In the genomic region with DNA sequence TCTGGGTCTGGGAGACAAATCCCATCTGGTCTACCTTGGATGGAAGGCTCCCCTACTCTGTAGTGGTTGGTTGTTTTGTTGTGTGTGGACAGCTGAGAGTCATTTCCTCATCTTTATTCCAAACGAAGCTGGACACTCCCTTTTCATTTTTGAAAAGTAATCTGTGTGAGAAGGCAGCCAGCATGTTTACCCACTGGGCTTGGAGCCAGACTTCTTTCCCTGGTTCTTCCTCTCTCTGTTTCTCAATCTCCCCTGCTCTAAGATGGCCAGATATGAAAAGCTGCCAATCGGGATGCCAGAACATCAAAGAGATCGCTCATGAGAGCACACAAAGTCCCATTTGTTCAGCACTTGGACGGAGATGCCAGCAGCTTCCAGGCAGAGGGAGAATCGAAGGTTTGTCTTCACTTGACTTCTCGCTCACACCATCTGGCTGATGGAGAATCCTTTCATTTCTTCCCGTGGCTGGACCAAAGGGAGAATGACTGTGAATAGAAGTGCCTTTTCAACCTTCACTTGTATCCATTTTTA, we compare ENCODE assay signal across 1 cellular context.
TF ChIP-seq lines count a peak whose summit lies in the region.

No MANE protein-coding gene starts in this region.

TF ChIP-seq in HepG2, 621 proteins besides CTCF, POLR2A, EP300 and RAD21 (continued from another document and continues in another):
- TF ChIP-seq, protein P1, sequence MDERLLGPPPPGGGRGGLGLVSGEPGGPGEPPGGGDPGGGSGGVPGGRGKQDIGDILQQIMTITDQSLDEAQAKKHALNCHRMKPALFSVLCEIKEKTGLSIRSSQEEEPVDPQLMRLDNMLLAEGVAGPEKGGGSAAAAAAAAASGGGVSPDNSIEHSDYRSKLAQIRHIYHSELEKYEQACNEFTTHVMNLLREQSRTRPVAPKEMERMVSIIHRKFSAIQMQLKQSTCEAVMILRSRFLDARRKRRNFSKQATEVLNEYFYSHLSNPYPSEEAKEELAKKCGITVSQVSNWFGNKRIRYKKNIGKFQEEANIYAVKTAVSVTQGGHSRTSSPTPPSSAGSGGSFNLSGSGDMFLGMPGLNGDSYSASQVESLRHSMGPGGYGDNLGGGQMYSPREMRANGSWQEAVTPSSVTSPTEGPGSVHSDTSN (CRISPR knock-in tag; IDR thresholded peaks at IDR 0.05): peak; percentile 71
- TF ChIP-seq HNRNPK (IDR thresholded peaks at IDR 0.05; ENCODE audit: low read depth, low read length, poor library complexity, severe bottlenecking): no peak
- TF ChIP-seq, protein P2, sequence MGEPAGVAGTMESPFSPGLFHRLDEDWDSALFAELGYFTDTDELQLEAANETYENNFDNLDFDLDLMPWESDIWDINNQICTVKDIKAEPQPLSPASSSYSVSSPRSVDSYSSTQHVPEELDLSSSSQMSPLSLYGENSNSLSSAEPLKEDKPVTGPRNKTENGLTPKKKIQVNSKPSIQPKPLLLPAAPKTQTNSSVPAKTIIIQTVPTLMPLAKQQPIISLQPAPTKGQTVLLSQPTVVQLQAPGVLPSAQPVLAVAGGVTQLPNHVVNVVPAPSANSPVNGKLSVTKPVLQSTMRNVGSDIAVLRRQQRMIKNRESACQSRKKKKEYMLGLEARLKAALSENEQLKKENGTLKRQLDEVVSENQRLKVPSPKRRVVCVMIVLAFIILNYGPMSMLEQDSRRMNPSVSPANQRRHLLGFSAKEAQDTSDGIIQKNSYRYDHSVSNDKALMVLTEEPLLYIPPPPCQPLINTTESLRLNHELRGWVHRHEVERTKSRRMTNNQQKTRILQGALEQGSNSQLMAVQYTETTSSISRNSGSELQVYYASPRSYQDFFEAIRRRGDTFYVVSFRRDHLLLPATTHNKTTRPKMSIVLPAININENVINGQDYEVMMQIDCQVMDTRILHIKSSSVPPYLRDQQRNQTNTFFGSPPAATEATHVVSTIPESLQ (CRISPR knock-in tag; conservative IDR thresholded peaks at IDR 0.05): no peak
- TF ChIP-seq NFYC (CRISPR knock-in tag; IDR thresholded peaks at IDR 0.05): peak; percentile 58
- TF ChIP-seq, protein P3, sequence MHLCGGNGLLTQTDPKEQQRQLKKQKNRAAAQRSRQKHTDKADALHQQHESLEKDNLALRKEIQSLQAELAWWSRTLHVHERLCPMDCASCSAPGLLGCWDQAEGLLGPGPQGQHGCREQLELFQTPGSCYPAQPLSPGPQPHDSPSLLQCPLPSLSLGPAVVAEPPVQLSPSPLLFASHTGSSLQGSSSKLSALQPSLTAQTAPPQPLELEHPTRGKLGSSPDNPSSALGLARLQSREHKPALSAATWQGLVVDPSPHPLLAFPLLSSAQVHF (CRISPR knock-in tag; IDR thresholded peaks at IDR 0.05): no peak
- TF ChIP-seq SRSF9 (IDR thresholded peaks at IDR 0.05; ENCODE audit: borderline replicate concordance, insufficient read depth, low read depth, low read length, poor library complexity, severe bottlenecking): no peak
- no peak for TF ChIP-seq HNRNPL (IDR thresholded peaks at IDR 0.05; ENCODE audit: low read depth, low read length)
- no peak for TF ChIP-seq ARHGAP35 (CRISPR knock-in tag; IDR thresholded peaks at IDR 0.05; ENCODE audit: borderline replicate concordance)
- peak; percentile 85 for TF ChIP-seq ZBTB20 (CRISPR knock-in tag; IDR thresholded peaks at IDR 0.05; ENCODE audit: borderline replicate concordance, low read depth)
- TF ChIP-seq ZNF207 (IDR thresholded peaks at IDR 0.05; ENCODE audit: borderline replicate concordance): no peak
- TF ChIP-seq TRIM24 (CRISPR knock-in tag; IDR thresholded peaks at IDR 0.05): peak; percentile 79
- peak; percentile 79; the same call in 1 of the 2 replicates for TF ChIP-seq ZNF747 (CRISPR knock-in tag; IDR thresholded peaks at IDR 0.05; ENCODE audit: borderline replicate concordance)
- TF ChIP-seq SMC3 (IDR thresholded peaks at IDR 0.05; ENCODE audit: low read length): peak; percentile 44
- TF ChIP-seq ZEB1 (IDR thresholded peaks at IDR 0.05; ENCODE audit: insufficient replicate concordance, low read depth): peak; percentile 77
- TF ChIP-seq KLF15 (CRISPR knock-in tag; IDR thresholded peaks at IDR 0.05; ENCODE audit: borderline replicate concordance): no peak
- TF ChIP-seq, protein P4, sequence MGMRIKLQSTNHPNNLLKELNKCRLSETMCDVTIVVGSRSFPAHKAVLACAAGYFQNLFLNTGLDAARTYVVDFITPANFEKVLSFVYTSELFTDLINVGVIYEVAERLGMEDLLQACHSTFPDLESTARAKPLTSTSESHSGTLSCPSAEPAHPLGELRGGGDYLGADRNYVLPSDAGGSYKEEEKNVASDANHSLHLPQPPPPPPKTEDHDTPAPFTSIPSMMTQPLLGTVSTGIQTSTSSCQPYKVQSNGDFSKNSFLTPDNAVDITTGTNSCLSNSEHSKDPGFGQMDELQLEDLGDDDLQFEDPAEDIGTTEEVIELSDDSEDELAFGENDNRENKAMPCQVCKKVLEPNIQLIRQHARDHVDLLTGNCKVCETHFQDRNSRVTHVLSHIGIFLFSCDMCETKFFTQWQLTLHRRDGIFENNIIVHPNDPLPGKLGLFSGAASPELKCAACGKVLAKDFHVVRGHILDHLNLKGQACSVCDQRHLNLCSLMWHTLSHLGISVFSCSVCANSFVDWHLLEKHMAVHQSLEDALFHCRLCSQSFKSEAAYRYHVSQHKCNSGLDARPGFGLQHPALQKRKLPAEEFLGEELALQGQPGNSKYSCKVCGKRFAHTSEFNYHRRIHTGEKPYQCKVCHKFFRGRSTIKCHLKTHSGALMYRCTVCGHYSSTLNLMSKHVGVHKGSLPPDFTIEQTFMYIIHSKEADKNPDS (CRISPR knock-in tag; IDR thresholded peaks at IDR 0.05): peak; percentile 52; the same call in 1 of the 2 replicates
- no peak for TF ChIP-seq TCF12 (IDR thresholded peaks at IDR 0.05)
- peak; percentile 93; the same call in 1 of the 2 replicates for TF ChIP-seq TCF12 (CRISPR knock-in tag; IDR thresholded peaks at IDR 0.05)
- TF ChIP-seq MED13 (CRISPR knock-in tag; IDR thresholded peaks at IDR 0.05): peak; percentile 96
- TF ChIP-seq, protein P5, sequence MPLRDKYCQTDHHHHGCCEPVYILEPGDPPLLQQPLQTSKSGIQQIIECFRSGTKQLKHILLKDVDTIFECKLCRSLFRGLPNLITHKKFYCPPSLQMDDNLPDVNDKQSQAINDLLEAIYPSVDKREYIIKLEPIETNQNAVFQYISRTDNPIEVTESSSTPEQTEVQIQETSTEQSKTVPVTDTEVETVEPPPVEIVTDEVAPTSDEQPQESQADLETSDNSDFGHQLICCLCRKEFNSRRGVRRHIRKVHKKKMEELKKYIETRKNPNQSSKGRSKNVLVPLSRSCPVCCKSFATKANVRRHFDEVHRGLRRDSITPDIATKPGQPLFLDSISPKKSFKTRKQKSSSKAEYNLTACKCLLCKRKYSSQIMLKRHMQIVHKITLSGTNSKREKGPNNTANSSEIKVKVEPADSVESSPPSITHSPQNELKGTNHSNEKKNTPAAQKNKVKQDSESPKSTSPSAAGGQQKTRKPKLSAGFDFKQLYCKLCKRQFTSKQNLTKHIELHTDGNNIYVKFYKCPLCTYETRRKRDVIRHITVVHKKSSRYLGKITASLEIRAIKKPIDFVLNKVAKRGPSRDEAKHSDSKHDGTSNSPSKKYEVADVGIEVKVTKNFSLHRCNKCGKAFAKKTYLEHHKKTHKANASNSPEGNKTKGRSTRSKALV (CRISPR knock-in tag; IDR thresholded peaks at IDR 0.05): no peak
- no peak for TF ChIP-seq MTF1 (CRISPR knock-in tag; IDR thresholded peaks at IDR 0.05)
- no peak for TF ChIP-seq ZNF570 (CRISPR knock-in tag; IDR thresholded peaks at IDR 0.05; ENCODE audit: borderline replicate concordance)
- TF ChIP-seq SOX5 (CRISPR knock-in tag; IDR thresholded peaks at IDR 0.05; ENCODE audit: borderline replicate concordance): peak; percentile 94
- TF ChIP-seq KDM2A (CRISPR knock-in tag; IDR thresholded peaks at IDR 0.05; ENCODE audit: borderline replicate concordance, low read depth): peak; percentile 64; the same call in 1 of the 2 replicates
- no peak for TF ChIP-seq HES4 (CRISPR knock-in tag; IDR thresholded peaks at IDR 0.05; ENCODE audit: borderline replicate concordance)
- TF ChIP-seq GFI1 (CRISPR knock-in tag; IDR thresholded peaks at IDR 0.05; ENCODE audit: borderline replicate concordance): peak; percentile 96
- TF ChIP-seq ZNF34 (CRISPR knock-in tag; IDR thresholded peaks at IDR 0.05; ENCODE audit: borderline replicate concordance): no peak; the same call in 1 of the 2 replicates
- peak; percentile 71; the same call in 1 of the 2 replicates for TF ChIP-seq ZNF816 (CRISPR knock-in tag; IDR thresholded peaks at IDR 0.05; ENCODE audit: borderline replicate concordance)
- peak; percentile 84 for TF ChIP-seq REPIN1 (CRISPR knock-in tag; IDR thresholded peaks at IDR 0.05; ENCODE audit: borderline replicate concordance, low read depth)
- TF ChIP-seq ZNF674 (CRISPR knock-in tag; IDR thresholded peaks at IDR 0.05; ENCODE audit: low read depth): no peak
- TF ChIP-seq ZNF234 (CRISPR knock-in tag; conservative IDR thresholded peaks at IDR 0.05): no peak
- TF ChIP-seq SMARCC2 (IDR thresholded peaks at IDR 0.05): no peak
- peak; percentile 77 for TF ChIP-seq SOX13 (IDR thresholded peaks at IDR 0.05)
- peak in 1 of 2 experiments; percentile 95; a peak in 2 of 4 replicates for TF ChIP-seq SOX13 (CRISPR knock-in tag; conservative IDR thresholded peaks at IDR 0.05 in 1 of 2, IDR thresholded peaks at IDR 0.05 in 1 of 2)
- TF ChIP-seq MBNL3 (CRISPR knock-in tag; conservative IDR thresholded peaks at IDR 0.05): no peak
- TF ChIP-seq ELF4 (CRISPR knock-in tag; IDR thresholded peaks at IDR 0.05; ENCODE audit: borderline replicate concordance): no peak
- TF ChIP-seq GTF2F1 (IDR thresholded peaks at IDR 0.05; ENCODE audit: low read length): no peak
- TF ChIP-seq, protein P6, sequence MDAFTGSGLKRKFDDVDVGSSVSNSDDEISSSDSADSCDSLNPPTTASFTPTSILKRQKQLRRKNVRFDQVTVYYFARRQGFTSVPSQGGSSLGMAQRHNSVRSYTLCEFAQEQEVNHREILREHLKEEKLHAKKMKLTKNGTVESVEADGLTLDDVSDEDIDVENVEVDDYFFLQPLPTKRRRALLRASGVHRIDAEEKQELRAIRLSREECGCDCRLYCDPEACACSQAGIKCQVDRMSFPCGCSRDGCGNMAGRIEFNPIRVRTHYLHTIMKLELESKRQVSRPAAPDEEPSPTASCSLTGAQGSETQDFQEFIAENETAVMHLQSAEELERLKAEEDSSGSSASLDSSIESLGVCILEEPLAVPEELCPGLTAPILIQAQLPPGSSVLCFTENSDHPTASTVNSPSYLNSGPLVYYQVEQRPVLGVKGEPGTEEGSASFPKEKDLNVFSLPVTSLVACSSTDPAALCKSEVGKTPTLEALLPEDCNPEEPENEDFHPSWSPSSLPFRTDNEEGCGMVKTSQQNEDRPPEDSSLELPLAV (CRISPR knock-in tag; conservative IDR thresholded peaks at IDR 0.05; ENCODE audit: low read depth): no peak
- peak; percentile 94; the same call in 1 of the 2 replicates for TF ChIP-seq CBX5 (CRISPR knock-in tag; IDR thresholded peaks at IDR 0.05; ENCODE audit: borderline replicate concordance)
- peak; percentile 92; the same call in 1 of the 2 replicates for TF ChIP-seq NCOR1 (IDR thresholded peaks at IDR 0.05; ENCODE audit: borderline replicate concordance, low read length)
- TF ChIP-seq GABPA (IDR thresholded peaks at IDR 0.05; ENCODE audit: low read depth, low read length): no peak
- TF ChIP-seq GABPA (CRISPR knock-in tag; IDR thresholded peaks at IDR 0.05; ENCODE audit: low read depth): peak; percentile 49; the same call in 1 of the 2 replicates
- TF ChIP-seq, protein P7, sequence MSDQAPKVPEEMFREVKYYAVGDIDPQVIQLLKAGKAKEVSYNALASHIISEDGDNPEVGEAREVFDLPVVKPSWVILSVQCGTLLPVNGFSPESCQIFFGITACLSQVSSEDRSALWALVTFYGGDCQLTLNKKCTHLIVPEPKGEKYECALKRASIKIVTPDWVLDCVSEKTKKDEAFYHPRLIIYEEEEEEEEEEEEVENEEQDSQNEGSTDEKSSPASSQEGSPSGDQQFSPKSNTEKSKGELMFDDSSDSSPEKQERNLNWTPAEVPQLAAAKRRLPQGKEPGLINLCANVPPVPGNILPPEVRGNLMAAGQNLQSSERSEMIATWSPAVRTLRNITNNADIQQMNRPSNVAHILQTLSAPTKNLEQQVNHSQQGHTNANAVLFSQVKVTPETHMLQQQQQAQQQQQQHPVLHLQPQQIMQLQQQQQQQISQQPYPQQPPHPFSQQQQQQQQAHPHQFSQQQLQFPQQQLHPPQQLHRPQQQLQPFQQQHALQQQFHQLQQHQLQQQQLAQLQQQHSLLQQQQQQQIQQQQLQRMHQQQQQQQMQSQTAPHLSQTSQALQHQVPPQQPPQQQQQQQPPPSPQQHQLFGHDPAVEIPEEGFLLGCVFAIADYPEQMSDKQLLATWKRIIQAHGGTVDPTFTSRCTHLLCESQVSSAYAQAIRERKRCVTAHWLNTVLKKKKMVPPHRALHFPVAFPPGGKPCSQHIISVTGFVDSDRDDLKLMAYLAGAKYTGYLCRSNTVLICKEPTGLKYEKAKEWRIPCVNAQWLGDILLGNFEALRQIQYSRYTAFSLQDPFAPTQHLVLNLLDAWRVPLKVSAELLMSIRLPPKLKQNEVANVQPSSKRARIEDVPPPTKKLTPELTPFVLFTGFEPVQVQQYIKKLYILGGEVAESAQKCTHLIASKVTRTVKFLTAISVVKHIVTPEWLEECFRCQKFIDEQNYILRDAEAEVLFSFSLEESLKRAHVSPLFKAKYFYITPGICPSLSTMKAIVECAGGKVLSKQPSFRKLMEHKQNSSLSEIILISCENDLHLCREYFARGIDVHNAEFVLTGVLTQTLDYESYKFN (CRISPR knock-in tag; conservative IDR thresholded peaks at IDR 0.05): peak; percentile 93
- TF ChIP-seq HDAC2 (CRISPR knock-in tag; IDR thresholded peaks at IDR 0.05): peak; percentile 99
- TF ChIP-seq ZNF33A (CRISPR knock-in tag; IDR thresholded peaks at IDR 0.05; ENCODE audit: borderline replicate concordance): peak; percentile 50; the same call in 1 of the 2 replicates
- TF ChIP-seq, protein P8, sequence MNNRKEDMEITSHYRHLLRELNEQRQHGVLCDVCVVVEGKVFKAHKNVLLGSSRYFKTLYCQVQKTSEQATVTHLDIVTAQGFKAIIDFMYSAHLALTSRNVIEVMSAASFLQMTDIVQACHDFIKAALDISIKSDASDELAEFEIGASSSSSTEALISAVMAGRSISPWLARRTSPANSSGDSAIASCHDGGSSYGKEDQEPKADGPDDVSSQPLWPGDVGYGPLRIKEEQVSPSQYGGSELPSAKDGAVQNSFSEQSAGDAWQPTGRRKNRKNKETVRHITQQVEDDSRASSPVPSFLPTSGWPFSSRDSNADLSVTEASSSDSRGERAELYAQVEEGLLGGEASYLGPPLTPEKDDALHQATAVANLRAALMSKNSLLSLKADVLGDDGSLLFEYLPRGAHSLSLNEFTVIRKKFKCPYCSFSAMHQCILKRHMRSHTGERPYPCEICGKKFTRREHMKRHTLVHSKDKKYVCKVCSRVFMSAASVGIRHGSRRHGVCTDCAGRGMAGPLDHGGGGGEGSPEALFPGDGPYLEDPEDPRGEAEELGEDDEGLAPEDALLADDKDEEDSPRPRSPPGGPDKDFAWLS (CRISPR knock-in tag; IDR thresholded peaks at IDR 0.05; ENCODE audit: borderline replicate concordance): no peak
- TF ChIP-seq ZNF557 (CRISPR knock-in tag; IDR thresholded peaks at IDR 0.05): 0 out of 2 replicates have a peak, but pooled peaks have one; percentile 46
- no peak for TF ChIP-seq NR2F1 (CRISPR knock-in tag; IDR thresholded peaks at IDR 0.05)
- TF ChIP-seq, protein P9, sequence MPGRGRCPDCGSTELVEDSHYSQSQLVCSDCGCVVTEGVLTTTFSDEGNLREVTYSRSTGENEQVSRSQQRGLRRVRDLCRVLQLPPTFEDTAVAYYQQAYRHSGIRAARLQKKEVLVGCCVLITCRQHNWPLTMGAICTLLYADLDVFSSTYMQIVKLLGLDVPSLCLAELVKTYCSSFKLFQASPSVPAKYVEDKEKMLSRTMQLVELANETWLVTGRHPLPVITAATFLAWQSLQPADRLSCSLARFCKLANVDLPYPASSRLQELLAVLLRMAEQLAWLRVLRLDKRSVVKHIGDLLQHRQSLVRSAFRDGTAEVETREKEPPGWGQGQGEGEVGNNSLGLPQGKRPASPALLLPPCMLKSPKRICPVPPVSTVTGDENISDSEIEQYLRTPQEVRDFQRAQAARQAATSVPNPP (CRISPR knock-in tag; IDR thresholded peaks at IDR 0.05): peak; percentile 71
